1 cellular context compared by ENCODE assay signal in the genomic region with DNA sequence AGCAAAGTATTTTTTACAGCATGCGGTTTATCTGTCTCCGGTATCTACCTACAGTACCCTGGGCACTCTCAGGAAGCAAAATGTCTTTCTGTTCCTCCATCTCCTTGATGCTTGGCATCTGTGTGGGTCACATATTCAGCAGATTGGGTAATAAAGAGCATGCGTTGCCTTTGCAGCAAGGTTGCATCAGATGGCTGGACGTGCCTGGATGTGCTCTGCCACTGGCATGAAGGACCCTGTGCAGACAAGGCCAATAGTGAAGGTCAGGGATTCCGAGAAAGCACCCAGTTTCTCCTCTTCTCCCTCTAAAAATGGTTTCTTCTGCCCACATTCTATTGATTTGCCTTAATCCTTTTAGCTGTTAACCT.
TF ChIP-seq lines count a peak whose summit lies in the region.

No MANE protein-coding gene starts in this region.

TF ChIP-seq in IMR-90, 13 proteins besides CTCF, POLR2A, EP300 and RAD21:
- TF ChIP-seq, protein P1, sequence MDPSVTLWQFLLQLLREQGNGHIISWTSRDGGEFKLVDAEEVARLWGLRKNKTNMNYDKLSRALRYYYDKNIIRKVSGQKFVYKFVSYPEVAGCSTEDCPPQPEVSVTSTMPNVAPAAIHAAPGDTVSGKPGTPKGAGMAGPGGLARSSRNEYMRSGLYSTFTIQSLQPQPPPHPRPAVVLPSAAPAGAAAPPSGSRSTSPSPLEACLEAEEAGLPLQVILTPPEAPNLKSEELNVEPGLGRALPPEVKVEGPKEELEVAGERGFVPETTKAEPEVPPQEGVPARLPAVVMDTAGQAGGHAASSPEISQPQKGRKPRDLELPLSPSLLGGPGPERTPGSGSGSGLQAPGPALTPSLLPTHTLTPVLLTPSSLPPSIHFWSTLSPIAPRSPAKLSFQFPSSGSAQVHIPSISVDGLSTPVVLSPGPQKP (IDR thresholded peaks at IDR 0.05; ENCODE audit: borderline replicate concordance, low read depth, low read length): no peak
- TF ChIP-seq, protein P2, sequence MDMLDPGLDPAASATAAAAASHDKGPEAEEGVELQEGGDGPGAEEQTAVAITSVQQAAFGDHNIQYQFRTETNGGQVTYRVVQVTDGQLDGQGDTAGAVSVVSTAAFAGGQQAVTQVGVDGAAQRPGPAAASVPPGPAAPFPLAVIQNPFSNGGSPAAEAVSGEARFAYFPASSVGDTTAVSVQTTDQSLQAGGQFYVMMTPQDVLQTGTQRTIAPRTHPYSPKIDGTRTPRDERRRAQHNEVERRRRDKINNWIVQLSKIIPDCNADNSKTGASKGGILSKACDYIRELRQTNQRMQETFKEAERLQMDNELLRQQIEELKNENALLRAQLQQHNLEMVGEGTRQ (IDR thresholded peaks at IDR 0.05; ENCODE audit: low read depth, low read length): no peak
- peak; percentile 94 for TF ChIP-seq CEBPB (IDR thresholded peaks at IDR 0.05; ENCODE audit: low read depth, low read length)
- no peak for TF ChIP-seq FOS (IDR thresholded peaks at IDR 0.05; ENCODE audit: low read depth, low read length)
- no peak for TF ChIP-seq RFX5 (IDR thresholded peaks at IDR 0.05; ENCODE audit: low read depth, low read length)
- 0 out of 2 replicates have a peak, but pooled peaks have one; percentile 1 for TF ChIP-seq MAZ (IDR thresholded peaks at IDR 0.05; ENCODE audit: borderline replicate concordance, low read depth, low read length)
- no peak for TF ChIP-seq CHD1 (IDR thresholded peaks at IDR 0.05; ENCODE audit: low read depth, low read length)
- TF ChIP-seq BHLHE40 (IDR thresholded peaks at IDR 0.05; ENCODE audit: low read depth, low read length): no peak
- no peak for TF ChIP-seq MXI1 (IDR thresholded peaks at IDR 0.05; ENCODE audit: borderline replicate concordance, low read depth, low read length)
- no peak for TF ChIP-seq RCOR1 (IDR thresholded peaks at IDR 0.05; ENCODE audit: insufficient replicate concordance, low read length)
